In genomic region chr4:51845055-51845426, GRCh38 we compare ENCODE assay signal across 7 cellular contexts. TPM values are rescaled to one million over a fixed set of nuclear protein-coding genes. Genes with fewer than 3 reads are reported as not detected.
A peak's percentile ranks its signal among the peaks of the same experiment; 100 is the strongest.
DNase-seq lines count a peak whose midpoint lies in the region; ATAC-seq and TF ChIP-seq lines count a peak whose summit lies in the region.

No MANE protein-coding gene starts in this region.

- H3K4me1 Mint-ChIP-seq in HFFc6 (ENCODE audit: low read depth), result peaks cover 55% of the 10 kb centered on the region
- peaks cover 10% of the 10 kb centered on the region for H3K4me1 Mint-ChIP-seq in activated T-helper 17 cell treated with anti-CD3 and anti-CD28 coated beads, Interleukin-2, amount 50 U/mL, for 72 hours
- H3K4me1 Mint-ChIP-seq in stimulated activated naive B cell treated with anti-CD40 and anti-IgM and Interleukin-4, amounts not matched to agents 10 μg/mL and 1 μg/mL and 100 μg/mL, for 72 hours, result peaks cover 5 to 23% of the 10 kb centered on the region in 2 donors

- H3K9ac ChIP-seq in iPS-15b (ENCODE audit: low read depth, low read length), result peak overlapping the region; percentile 18

- no peaks in the 10 kb centered on the region for H3K9me3 Mint-ChIP-seq in HFFc6
- no peaks in the 10 kb centered on the region for H3K9me3 Mint-ChIP-seq in activated T-helper 17 cell treated with anti-CD3 and anti-CD28 coated beads, Interleukin-2, amount 50 U/mL, for 72 hours
- H3K9me3 Mint-ChIP-seq in stimulated activated naive B cell treated with anti-CD40 and anti-IgM and Interleukin-4, amounts not matched to agents 10 μg/mL and 1 μg/mL and 100 μg/mL, for 72 hours, result peaks cover 0 to 2% of the 10 kb centered on the region in 2 donors

- H3K27me3 Mint-ChIP-seq in HFFc6 (ENCODE audit: insufficient read depth), result no peaks in the 10 kb centered on the region; the same call in 1 of the 2 replicates
- H3K27me3 Mint-ChIP-seq in activated T-helper 17 cell treated with anti-CD3 and anti-CD28 coated beads, Interleukin-2, amount 50 U/mL, for 72 hours, result no peaks in the 10 kb centered on the region
- no peaks in the 10 kb centered on the region for H3K27me3 Mint-ChIP-seq in stimulated activated naive B cell treated with anti-CD40 and anti-IgM and Interleukin-4, amounts not matched to agents 10 μg/mL and 1 μg/mL and 100 μg/mL, for 72 hours

- no peaks in the 10 kb centered on the region for H3K9me3 ChIP-seq in iPS-15b (ENCODE audit: control insufficient read depth, insufficient read depth, low read length)

- no peak for DNase-seq in HFFc6
- DNase-seq in stimulated activated naive B cell treated with anti-CD40 and anti-IgM and Interleukin-4, amounts not matched to agents 10 μg/mL and 1 μg/mL and 100 μg/mL, for 72 hours, result no peak
- DNase-seq in NOMO-1 treated with DMSO at 0.1 percent for 48 hours (lab: John Stamatoyannopoulos, UW; ENCODE audit: unreplicated experiment), result no peak
- DNase-seq in posterior vena cava (ENCODE audit: low spot score), result no peak

- no peak for ATAC-seq in activated T-helper 17 cell treated with anti-CD3 and anti-CD28 coated beads, Interleukin-2, amount 50 U/mL, for 72 hours (replicated peaks)
- no peak for ATAC-seq in stimulated activated naive B cell treated with anti-CD40 and anti-IgM and Interleukin-4, amounts not matched to agents 10 μg/mL and 1 μg/mL and 100 μg/mL, for 72 hours (replicated peaks)
- no peak for ATAC-seq in GM21526 (IDR thresholded peaks at IDR 0.05; ENCODE audit: low FRiP score, unreplicated experiment)

- peak overlapping the region; percentile 95 for H3K4me3 Mint-ChIP-seq in HFFc6
- H3K4me3 Mint-ChIP-seq in activated T-helper 17 cell treated with anti-CD3 and anti-CD28 coated beads, Interleukin-2, amount 50 U/mL, for 72 hours, result peak overlapping the region; percentile 98
- H3K4me3 Mint-ChIP-seq in stimulated activated naive B cell treated with anti-CD40 and anti-IgM and Interleukin-4, amounts not matched to agents 10 μg/mL and 1 μg/mL and 100 μg/mL, for 72 hours, result peak overlapping the region; percentile 94 to 98

- no peak for TF ChIP-seq CTCF in HFFc6 (IDR thresholded peaks at IDR 0.05)

- peak overlapping the region; percentile 73 for H3K27ac Mint-ChIP-seq in HFFc6
- peak overlapping the region; percentile 56 for H3K27ac Mint-ChIP-seq in activated T-helper 17 cell treated with anti-CD3 and anti-CD28 coated beads, Interleukin-2, amount 50 U/mL, for 72 hours
- peak overlapping the region; percentile 82 for H3K27ac Mint-ChIP-seq in stimulated activated naive B cell treated with anti-CD40 and anti-IgM and Interleukin-4, amounts not matched to agents 10 μg/mL and 1 μg/mL and 100 μg/mL, for 72 hours

- intact Hi-C loops in posterior vena cava (cut with DNase I), result loop anchor here in 1 of 2 donors (2.0 kb wide), 1 partner anchor 24 kb away; no protein-coding TSS in a partner anchor

- no peaks in the 10 kb centered on the region for H3K36me3 ChIP-seq in iPS-15b (ENCODE audit: control insufficient read depth, insufficient read depth, low read length)

- peaks cover 17% of the 10 kb centered on the region for H3K27me3 ChIP-seq in iPS-15b (ENCODE audit: control insufficient read depth, insufficient read depth, low read length)

- peaks cover 8% of the 10 kb centered on the region; the same call in 1 of the 2 replicates for H3K36me3 Mint-ChIP-seq in HFFc6 (ENCODE audit: low read depth)
- H3K36me3 Mint-ChIP-seq in activated T-helper 17 cell treated with anti-CD3 and anti-CD28 coated beads, Interleukin-2, amount 50 U/mL, for 72 hours (ENCODE audit: low read depth), result peaks cover 32% of the 10 kb centered on the region
- H3K36me3 Mint-ChIP-seq in stimulated activated naive B cell treated with anti-CD40 and anti-IgM and Interleukin-4, amounts not matched to agents 10 μg/mL and 1 μg/mL and 100 μg/mL, for 72 hours, result peaks cover 2 to 4% of the 10 kb centered on the region in 2 donors

- H3K4me1 ChIP-seq in iPS-15b (ENCODE audit: control insufficient read depth, insufficient read depth, low read length), result peaks cover 7% of the 10 kb centered on the region

- peak overlapping the region; percentile 74 for H3K4me3 ChIP-seq in iPS-15b (ENCODE audit: low read depth, low read length)

RNA-seq across cellular contexts. Expression of gene DCUN1D4, which starts 2.1 kb away (rescaled TPM):
- total RNA-seq in HFFc6 (2021; fragmentation: NEBNext Ultra II Directional; extraction: Animal tissue kit (Norgen Biotek cat#: 25700)), result 10 to 100 TPM; 41.0 to 55.1 (median 47.1) TPM
- total RNA-seq in activated T-helper 17 cell treated with anti-CD3 and anti-CD28 coated beads, Interleukin-2, amount 50 U/mL, for 72 hours, result 10 to 100 TPM; 28.8 to 41.1 TPM
- 10 to 100 TPM; 55.0 to 68.3 TPM for total RNA-seq in posterior vena cava
